Comparison of ENCODE assay signal across 23 cellular contexts in genomic region chr14:92494512-92494911, GRCh38. TPM values are rescaled to one million over a fixed set of nuclear protein-coding genes. Genes with fewer than 3 reads are reported as not detected.
DNase-seq lines count a peak whose midpoint lies in the region; ATAC-seq and TF ChIP-seq lines count a peak whose summit lies in the region.
"Had no signal": no experiment of that assay in that cellular context is flagged by ENCODE, and none has a peak within 500 bp of the region (broad histone marks: within the 10 kb centered on the region; RNA-seq: fewer than 3 reads in every experiment).

No MANE protein-coding gene starts in this region.

- no peaks in the 10 kb centered on the region for H3K79me1 ChIP-seq in mesenchymal stem cell (replicated peaks; ENCODE audit: low read length, poor library complexity, severe bottlenecking)

- peak; percentile 44 for DNase-seq in GM13977 (ENCODE audit: low spot score)
- peak; percentile 51 to 86 for DNase-seq in NOMO-1 (lab: John Stamatoyannopoulos, UW; ENCODE audit: unreplicated experiment in 2 of 2)
- DNase-seq in mesenchymal stem cell = peak; percentile 59
- no peak for DNase-seq in LoVo (ENCODE audit: low spot score)
- DNase-seq in central memory CD4-positive, alpha-beta T cell = no peak
- no peak for DNase-seq in CD4-positive, alpha-beta T cell
- DNase-seq: activated CD4-positive, alpha-beta T cell treated with anti-CD3 and anti-CD28 coated beads, Interleukin-2, amount 50 U/mL, for 48 hours; activated naive CD4-positive, alpha-beta T cell treated with Interleukin-2 at 50 U/mL for 16 hours; anterior cingulate cortex; caudate nucleus; kidney glomerular epithelial cell; NCI-H1105; NCI-H2081 treated with DMSO at 0.1 percent for 48 hours; SHP77; stimulated activated CD4-positive, alpha-beta T cell treated with anti-CD3 and anti-CD28 coated beads, Interleukin-4, amount 100 ng/mL, for 4 hours; T-helper 17 cell; uterus had no signal

- H2BK5ac ChIP-seq in mesenchymal stem cell (ENCODE audit: low read depth, low read length, poor library complexity, severe bottlenecking) = no peak overlapping the region

- H3K18ac ChIP-seq in mesenchymal stem cell (ENCODE audit: low read depth in 1 of 2, low read length in 2 of 2) = no peak overlapping the region

- no peak overlapping the region for H4K91ac ChIP-seq in mesenchymal stem cell (ENCODE audit: low read length)

- H3K36me3 ChIP-seq in mesenchymal stem cell (ENCODE audit: control insufficient read depth in 1 of 2, insufficient read depth in 2 of 2, low read depth in 1 of 2, low read length in 2 of 2) = no peaks in the 10 kb centered on the region
- H3K36me3 ChIP-seq: uterus had no signal

- no peak overlapping the region for H2BK120ac ChIP-seq in mesenchymal stem cell (ENCODE audit: low read depth, low read length)

- H2BK15ac ChIP-seq in mesenchymal stem cell (ENCODE audit: low read depth, poor library complexity, severe bottlenecking) = no peak overlapping the region

- no peak overlapping the region for H3K4me2 ChIP-seq in mesenchymal stem cell (ENCODE audit: low read length, poor library complexity, severe bottlenecking)

- no peaks in the 10 kb centered on the region for H3K9me3 ChIP-seq in mesenchymal stem cell (ENCODE audit: control insufficient read depth, low read length)
- no peaks in the 10 kb centered on the region for H3K9me3 ChIP-seq in CD4-positive, alpha-beta T cell (ENCODE audit: control insufficient read depth, low read length)
- H3K9me3 ChIP-seq: uterus had no signal

- H3K4me1 ChIP-seq in mesenchymal stem cell (ENCODE audit: control insufficient read depth, insufficient read depth, low read depth, low read length) = peaks cover 4% of the 10 kb centered on the region
- H3K4me1 ChIP-seq: uterus had no signal

- no peak overlapping the region for H3K23ac ChIP-seq in mesenchymal stem cell (ENCODE audit: low read length in 2 of 2)

- no peak overlapping the region for H2BK12ac ChIP-seq in mesenchymal stem cell (ENCODE audit: low read length in 2 of 2)

- H3K9ac ChIP-seq in mesenchymal stem cell (ENCODE audit: low read length) = no peak overlapping the region

- no peaks in the 10 kb centered on the region for H3K9me3 Mint-ChIP-seq in CD4-positive, alpha-beta T cell

- intact Hi-C loops in CD4-positive, alpha-beta T cell (cut with DNase I, micrococcal nuclease) = no loop called here

- no peaks in the 10 kb centered on the region for H3K27me3 Mint-ChIP-seq in CD4-positive, alpha-beta T cell

- H3K4me1 Mint-ChIP-seq in CD4-positive, alpha-beta T cell (ENCODE audit: low read depth) = no peaks in the 10 kb centered on the region
- H3K4me1 Mint-ChIP-seq: T-helper 17 cell had no signal

- H3K36me3 Mint-ChIP-seq in CD4-positive, alpha-beta T cell (ENCODE audit: low read depth) = no peaks in the 10 kb centered on the region

- no peaks in the 10 kb centered on the region for H3K27me3 ChIP-seq in mesenchymal stem cell (ENCODE audit: control insufficient read depth in 1 of 2, insufficient read depth in 1 of 2, low read length in 2 of 2)
- H3K27me3 ChIP-seq in CD4-positive, alpha-beta T cell (ENCODE audit: control insufficient read depth, insufficient read depth, low read length) = no peaks in the 10 kb centered on the region
- H3K27me3 ChIP-seq: uterus had no signal

- WGBS in mesenchymal stem cell = 77% methylated on average over 2 of the region's 4 CpGs

- no peak overlapping the region for H3K4me3 Mint-ChIP-seq in CD4-positive, alpha-beta T cell
- H3K4me3 Mint-ChIP-seq: T-helper 17 cell had no signal

- CTCF ChIA-PET in CD4-positive, alpha-beta T cell (lab: Charles Lee) = no interaction called here

- no peak for TF ChIP-seq CTCF in GM13977 (IDR thresholded peaks at IDR 0.05; ENCODE audit: extremely low read depth, insufficient read depth, missing control alignments)
- TF ChIP-seq CTCF in CD4-positive, alpha-beta T cell (IDR thresholded peaks at IDR 0.05) = no peak

- ATAC-seq in HG02798 (IDR thresholded peaks at IDR 0.05; ENCODE audit: poor library complexity, unreplicated experiment) = peak; percentile 41
- no peak for ATAC-seq in GM21529 (IDR thresholded peaks at IDR 0.05; ENCODE audit: unreplicated experiment)
- no peak for ATAC-seq in CD4-positive, alpha-beta T cell (ENCODE audit: poor library complexity)

- in situ Hi-C loops in GM13977 (cut with MboI; ENCODE audit: low pct_unique_long_range_greater_than_20kb, low sequenced_read_pairs, unreplicated experiment) = no loop called here

- H3K27ac Mint-ChIP-seq in CD4-positive, alpha-beta T cell = no peak overlapping the region
- H3K27ac Mint-ChIP-seq: progenitor cell of endocrine pancreas, T-helper 17 cell had no signal

- POLR2A ChIA-PET in CD4-positive, alpha-beta T cell (lab: Charles Lee) = no interaction called here

- H3K4me3 ChIP-seq in mesenchymal stem cell (ENCODE audit: insufficient read depth in 1 of 2, low read depth in 1 of 2, low read length in 2 of 2) = no peak overlapping the region
- H3K4me3 ChIP-seq: skin epidermis, uterus had no signal

- no peak overlapping the region for H2AFZ ChIP-seq in mesenchymal stem cell (ENCODE audit: low read depth, low read length)

- H3K4ac ChIP-seq in mesenchymal stem cell (ENCODE audit: low read depth in 1 of 2, low read length in 2 of 2) = no peak overlapping the region

- no peak overlapping the region for H2AK5ac ChIP-seq in mesenchymal stem cell (ENCODE audit: low read length, severe bottlenecking)

- H4K8ac ChIP-seq in mesenchymal stem cell (ENCODE audit: low read length) = no peak overlapping the region

- H3K27ac ChIP-seq in mesenchymal stem cell (ENCODE audit: low read length, poor library complexity, severe bottlenecking) = no peak overlapping the region
- H3K27ac ChIP-seq in CD4-positive, alpha-beta T cell (ENCODE audit: low read depth, low read length) = no peak overlapping the region
- H3K27ac ChIP-seq: C4-2B, skin epidermis, uterus had no signal

- H3K14ac ChIP-seq in mesenchymal stem cell (ENCODE audit: low read length in 2 of 2) = no peak overlapping the region

RNA-seq across cellular contexts. Expression of gene RIN3, which starts 19.1 kb away (rescaled TPM):
- 19.4 TPM for polyA plus RNA-seq in mesenchymal stem cell (2013, experiment 1 of 2)
- polyA plus RNA-seq in mesenchymal stem cell (2013, experiment 2 of 2) = 19.3 TPM
- total RNA-seq in CD4-positive, alpha-beta T cell = 10 to 100 TPM; 67.9 to 72.2 TPM
- polyA plus RNA-seq: neural cell had no signal

Comparison
In these comparisons a context has a peak if more than half of its experiments do, and no peak if none do; other contexts are left out.
1. DNase-seq: peak in GM13977 (single experiment), NOMO-1 (2 of 2) and mesenchymal stem cell (single experiment); none in LoVo (single experiment), central memory CD4-positive, alpha-beta T cell (single experiment) and CD4-positive, alpha-beta T cell (0 of 10).